Comparison of ENCODE assay signal across 31 cellular contexts in the genomic region with DNA sequence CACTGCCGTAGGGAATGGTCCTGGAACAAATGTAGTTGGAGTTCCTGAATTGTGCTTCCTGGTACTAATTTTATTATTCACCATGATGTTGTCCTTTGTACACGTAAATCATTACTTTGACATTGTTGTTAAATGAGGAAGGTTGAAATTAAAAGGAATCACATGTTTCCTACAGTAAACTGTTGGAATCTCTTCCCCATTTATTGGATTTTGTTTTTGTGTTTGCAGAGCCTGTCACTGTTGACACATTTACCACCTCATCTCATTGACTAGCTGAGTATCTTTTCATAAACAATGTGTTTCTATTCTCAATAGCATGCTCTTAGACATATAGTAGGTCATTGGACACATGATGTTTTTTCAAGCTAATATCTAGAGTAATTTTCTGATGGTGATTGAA.
"Had no signal": no experiment of that assay in that cellular context is flagged by ENCODE, and none has a peak within 500 bp of the region (broad histone marks: within the 10 kb centered on the region; RNA-seq: fewer than 3 reads in every experiment).

No MANE protein-coding gene starts in this region.

- H3K27ac Mint-ChIP-seq: activated CD4-positive, alpha-beta memory T cell treated with anti-CD3 and anti-CD28 coated beads for 36 hours; activated CD4-positive, alpha-beta T cell treated with anti-CD3 and anti-CD28 coated beads for 36 hours; activated CD4-positive, alpha-beta T cell treated with anti-CD3 and anti-CD28 coated beads, Interleukin-2, amount 10 ng/mL, durations not matched to agents 24 days and 14 days; activated CD8-positive, alpha-beta memory T cell treated with anti-CD3 and anti-CD28 coated beads, Interleukin-2, amount 10 ng/mL, durations not matched to agents 7 days and 5 days; activated CD8-positive, alpha-beta T cell treated with anti-CD3 and anti-CD28 coated beads, Interleukin-2, amount 10 ng/mL, durations not matched to agents 7 days and 5 days; activated naive CD4-positive, alpha-beta T cell treated with anti-CD3 and anti-CD28 coated beads, Interleukin-2, amount 10 ng/mL, durations not matched to agents 7 days and 5 days; activated naive CD4-positive, alpha-beta T cell treated with anti-CD3 and anti-CD28 coated beads, Interleukin-2, amount 50 U/mL, for 72 hours; activated naive CD8-positive, alpha-beta T cell treated with anti-CD3 and anti-CD28 coated beads, Interleukin-2, amount 10 ng/mL, durations not matched to agents 7 days and 5 days; activated T-cell treated with anti-CD3 and anti-CD28 coated beads, Interleukin-2, amount 50 U/mL, for 24 hours; activated T-cell treated with anti-CD3 and anti-CD28 coated beads, Interleukin-2, amount 50 U/mL, for 72 hours; effector memory CD8-positive, alpha-beta T cell had no signal

- H3K4me3 Mint-ChIP-seq: activated CD4-positive, alpha-beta memory T cell treated with anti-CD3 and anti-CD28 coated beads for 36 hours; activated CD4-positive, alpha-beta T cell treated with anti-CD3 and anti-CD28 coated beads for 36 hours; activated CD4-positive, alpha-beta T cell treated with anti-CD3 and anti-CD28 coated beads, Interleukin-2, amount 10 ng/mL, durations not matched to agents 24 days and 14 days; activated CD8-positive, alpha-beta memory T cell treated with anti-CD3 and anti-CD28 coated beads, Interleukin-2, amount 10 ng/mL, durations not matched to agents 7 days and 5 days; activated CD8-positive, alpha-beta T cell treated with anti-CD3 and anti-CD28 coated beads, Interleukin-2, amount 10 ng/mL, durations not matched to agents 7 days and 5 days; activated naive CD4-positive, alpha-beta T cell treated with anti-CD3 and anti-CD28 coated beads, Interleukin-2, amount 10 ng/mL, durations not matched to agents 7 days and 5 days; activated naive CD8-positive, alpha-beta T cell treated with anti-CD3 and anti-CD28 coated beads, Interleukin-2, amount 10 ng/mL, durations not matched to agents 7 days and 5 days; activated T-cell treated with anti-CD3 and anti-CD28 coated beads, Interleukin-2, amount 50 U/mL, for 24 hours; activated T-cell treated with anti-CD3 and anti-CD28 coated beads, Interleukin-2, amount 50 U/mL, for 72 hours; central memory CD8-positive, alpha-beta T cell; effector memory CD8-positive, alpha-beta T cell had no signal

- H3K4me1 ChIP-seq: ascending aorta, esophagus muscularis mucosa, foreskin keratinocyte, gastrocnemius medialis, heart left ventricle had no signal

- H3K36me3 ChIP-seq: ascending aorta, brain microvascular endothelial cell, esophagus muscularis mucosa, gastrocnemius medialis, heart left ventricle had no signal

- H3K4me1 Mint-ChIP-seq: activated CD4-positive, alpha-beta T cell treated with anti-CD3 and anti-CD28 coated beads for 36 hours; activated CD4-positive, alpha-beta T cell treated with anti-CD3 and anti-CD28 coated beads, Interleukin-2, amount 10 ng/mL, durations not matched to agents 24 days and 14 days; activated CD8-positive, alpha-beta memory T cell treated with anti-CD3 and anti-CD28 coated beads, Interleukin-2, amount 10 ng/mL, durations not matched to agents 7 days and 5 days; activated naive CD4-positive, alpha-beta T cell treated with anti-CD3 and anti-CD28 coated beads, Interleukin-2, amount 10 ng/mL, durations not matched to agents 7 days and 5 days; activated naive CD8-positive, alpha-beta T cell treated with anti-CD3 and anti-CD28 coated beads, Interleukin-2, amount 10 ng/mL, durations not matched to agents 7 days and 5 days; central memory CD8-positive, alpha-beta T cell had no signal

- FAIRE-seq: bronchial epithelial cell, colon had no signal

- H3K27me3 ChIP-seq: ascending aorta, brain microvascular endothelial cell, esophagus muscularis mucosa, foreskin keratinocyte, gastrocnemius medialis, heart left ventricle had no signal

- H3K9me3 ChIP-seq: ascending aorta, esophagus muscularis mucosa, gastrocnemius medialis, heart left ventricle had no signal

- H3K27me3 Mint-ChIP-seq: activated CD4-positive, alpha-beta memory T cell treated with anti-CD3 and anti-CD28 coated beads for 36 hours; activated CD4-positive, alpha-beta T cell treated with anti-CD3 and anti-CD28 coated beads for 36 hours; activated CD4-positive, alpha-beta T cell treated with anti-CD3 and anti-CD28 coated beads, Interleukin-2, amount 10 ng/mL, durations not matched to agents 24 days and 14 days; activated CD8-positive, alpha-beta memory T cell treated with anti-CD3 and anti-CD28 coated beads, Interleukin-2, amount 10 ng/mL, durations not matched to agents 7 days and 5 days; activated naive CD4-positive, alpha-beta T cell treated with anti-CD3 and anti-CD28 coated beads, Interleukin-2, amount 10 ng/mL, durations not matched to agents 7 days and 5 days; activated naive CD8-positive, alpha-beta T cell treated with anti-CD3 and anti-CD28 coated beads, Interleukin-2, amount 10 ng/mL, durations not matched to agents 7 days and 5 days; activated T-cell treated with anti-CD3 and anti-CD28 coated beads, Interleukin-2, amount 50 U/mL, for 24 hours; central memory CD8-positive, alpha-beta T cell; effector memory CD8-positive, alpha-beta T cell had no signal

- H3K27ac ChIP-seq: ascending aorta, brain microvascular endothelial cell, esophagus muscularis mucosa, foreskin keratinocyte, gastrocnemius medialis, heart left ventricle had no signal

- H3K4me3 ChIP-seq: ascending aorta, esophagus muscularis mucosa, gastrocnemius medialis, heart left ventricle had no signal

- H3K36me3 Mint-ChIP-seq: activated CD4-positive, alpha-beta memory T cell treated with anti-CD3 and anti-CD28 coated beads for 36 hours; activated CD8-positive, alpha-beta memory T cell treated with anti-CD3 and anti-CD28 coated beads, Interleukin-2, amount 10 ng/mL, durations not matched to agents 7 days and 5 days; activated naive CD4-positive, alpha-beta T cell treated with anti-CD3 and anti-CD28 coated beads, Interleukin-2, amount 10 ng/mL, durations not matched to agents 7 days and 5 days; activated naive CD4-positive, alpha-beta T cell treated with anti-CD3 and anti-CD28 coated beads, Interleukin-2, amount 50 U/mL, for 72 hours; activated naive CD8-positive, alpha-beta T cell treated with anti-CD3 and anti-CD28 coated beads, Interleukin-2, amount 10 ng/mL, durations not matched to agents 7 days and 5 days had no signal

- ATAC-seq: activated CD4-positive, alpha-beta T cell treated with anti-CD3 and anti-CD28 coated beads for 36 hours; activated CD8-positive, alpha-beta memory T cell treated with anti-CD3 and anti-CD28 coated beads, Interleukin-2, amount 10 ng/mL, durations not matched to agents 7 days and 5 days; activated CD8-positive, alpha-beta T cell treated with anti-CD3 and anti-CD28 coated beads, Interleukin-2, amount 10 ng/mL, durations not matched to agents 7 days and 5 days; activated naive CD4-positive, alpha-beta T cell treated with anti-CD3 and anti-CD28 coated beads, Interleukin-2, amount 50 U/mL, for 72 hours; activated T-cell treated with anti-CD3 and anti-CD28 coated beads, Interleukin-2, amount 50 U/mL, for 72 hours; effector memory CD8-positive, alpha-beta T cell; foreskin keratinocyte; gastrocnemius medialis; heart left ventricle had no signal

- H3K9me3 Mint-ChIP-seq: activated CD4-positive, alpha-beta T cell treated with anti-CD3 and anti-CD28 coated beads, Interleukin-2, amount 10 ng/mL, durations not matched to agents 24 days and 14 days; activated naive CD4-positive, alpha-beta T cell treated with anti-CD3 and anti-CD28 coated beads, Interleukin-2, amount 10 ng/mL, durations not matched to agents 7 days and 5 days; activated naive CD4-positive, alpha-beta T cell treated with anti-CD3 and anti-CD28 coated beads, Interleukin-2, amount 50 U/mL, for 72 hours; activated naive CD8-positive, alpha-beta T cell treated with anti-CD3 and anti-CD28 coated beads, Interleukin-2, amount 10 ng/mL, durations not matched to agents 7 days and 5 days; activated T-cell treated with anti-CD3 and anti-CD28 coated beads, Interleukin-2, amount 50 U/mL, for 24 hours; central memory CD8-positive, alpha-beta T cell had no signal

- DNase-seq: activated CD4-positive, alpha-beta memory T cell treated with anti-CD3 and anti-CD28 coated beads for 36 hours; activated CD4-positive, alpha-beta T cell treated with anti-CD3 and anti-CD28 coated beads for 36 hours; activated CD4-positive, alpha-beta T cell treated with anti-CD3 and anti-CD28 coated beads, Interleukin-2, amount 10 ng/mL, durations not matched to agents 24 days and 14 days; activated CD4-positive, CD25-positive, alpha-beta regulatory T cell; activated CD4-positive, CD25-positive, alpha-beta regulatory T cell treated with anti-CD3 and anti-CD28 coated beads, Interleukin-2, amount 50 U/mL, for 72 hours; activated CD8-positive, alpha-beta memory T cell treated with anti-CD3 and anti-CD28 coated beads, Interleukin-2, amount 10 ng/mL, durations not matched to agents 7 days and 5 days; activated CD8-positive, alpha-beta memory T cell treated with anti-CD3 and anti-CD28 coated beads, Interleukin-2, amount 50 U/mL, for 4 hours; activated CD8-positive, alpha-beta T cell treated with anti-CD3 and anti-CD28 coated beads, Interleukin-2, amount 10 ng/mL, durations not matched to agents 7 days and 5 days; activated gamma-delta T cell; activated naive CD4-positive, alpha-beta T cell; activated naive CD4-positive, alpha-beta T cell treated with anti-CD3 and anti-CD28 coated beads, Interleukin-2, amount 10 ng/mL, durations not matched to agents 7 days and 5 days; activated naive CD8-positive, alpha-beta T cell treated with anti-CD3 and anti-CD28 coated beads, Interleukin-2, amount 10 ng/mL, durations not matched to agents 7 days and 5 days; activated T-cell treated with anti-CD3 and anti-CD28 coated beads, Interleukin-2, amount 50 U/mL, for 24 hours; activated T-cell treated with anti-CD3 and anti-CD28 coated beads, Interleukin-2, amount 50 U/mL, for 72 hours; brain microvascular endothelial cell; cortex of kidney; dermis blood vessel endothelial cell; effector CD4-positive, alpha-beta T cell; effector memory CD8-positive, alpha-beta T cell; erythroblast; foreskin keratinocyte; gastrocnemius medialis; glutamatergic neuron; heart left ventricle; hypothalamus had no signal
